23 cellular contexts compared by ENCODE assay signal in the genomic region with DNA sequence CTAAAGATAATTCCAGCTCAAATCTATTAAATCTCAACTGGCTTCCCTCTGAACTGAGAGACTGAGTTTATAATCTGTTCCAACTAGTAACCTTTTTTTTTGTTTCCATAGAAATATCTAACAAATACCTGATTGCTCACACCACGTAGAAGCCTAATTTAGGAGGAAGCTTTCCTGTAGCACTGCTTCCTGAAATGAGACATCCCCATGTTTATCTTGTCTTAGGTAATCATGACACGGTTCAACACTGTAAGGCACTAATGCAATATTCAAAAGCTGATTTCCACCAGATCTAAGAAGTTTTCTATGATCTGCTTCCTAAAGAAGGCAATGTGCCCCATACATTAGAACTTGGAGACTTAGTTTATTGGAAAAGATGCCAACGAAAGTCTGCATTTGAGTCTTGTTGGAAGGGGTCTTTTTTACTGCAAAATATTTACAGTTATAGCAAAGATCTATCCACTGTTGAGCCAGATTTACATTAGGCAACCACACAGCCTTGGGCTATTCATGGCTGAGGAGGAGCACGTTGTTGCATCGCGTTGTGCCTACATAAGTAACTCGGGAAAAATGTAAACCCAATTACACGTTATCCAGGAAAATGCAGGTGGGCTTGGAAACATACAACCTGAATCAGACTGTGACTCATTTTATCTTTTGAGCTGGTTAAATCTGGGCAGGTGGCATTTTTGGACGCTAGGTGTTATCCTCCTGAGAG.
DNase-seq lines count a peak whose midpoint lies in the region; ATAC-seq and TF ChIP-seq lines count a peak whose summit lies in the region.
"Had no signal": no experiment of that assay in that cellular context is flagged by ENCODE, and none has a peak within 500 bp of the region (broad histone marks: within the 10 kb centered on the region; RNA-seq: fewer than 3 reads in every experiment).

No MANE protein-coding gene starts in this region.

- H3K27me3 ChIP-seq in mammary epithelial cell (ENCODE audit: insufficient read depth, low read length) (no peaks in the 10 kb centered on the region), endodermal cell (ENCODE audit: control insufficient read depth, insufficient read depth, low read length, poor library complexity, severe bottlenecking) (no peaks in the 10 kb centered on the region)
- H3K27me3 ChIP-seq: BLaER1 treated with 17β-estradiol and CSF1 and Interleukin-3, amounts not matched to agents 10 nM and 100 nM had no signal

- H3K4me3 Mint-ChIP-seq in MCF 10A (ENCODE audit: unreplicated experiment) (no peak overlapping the region), endodermal cell (no peak overlapping the region)
- H3K4me3 Mint-ChIP-seq: CD4-positive, alpha-beta T cell; IgD-negative memory B cell had no signal

- H3K27ac Mint-ChIP-seq in MCF 10A (ENCODE audit: low read depth, unreplicated experiment), result no peak overlapping the region
- H3K27ac Mint-ChIP-seq in endodermal cell, result no peak overlapping the region
- H3K27ac Mint-ChIP-seq: CD4-positive, alpha-beta T cell; IgD-negative memory B cell had no signal

- CTCF ChIA-PET in MCF 10A (lab: Yijun Ruan, JAX), result interaction anchor here (0.5 kb wide), 2 partner anchors 102 to 609 kb away, joined by 3 to 4 read pairs; no protein-coding TSS in a partner anchor
- CTCF ChIA-PET in mammary epithelial cell (lab: Charles Lee; ENCODE audit: low non-redundant PET), result no interaction called here

- POLR2A ChIA-PET in MCF 10A (lab: Yijun Ruan, JAX), result no interaction called here

- no peak overlapping the region for H3K27ac ChIP-seq in mammary epithelial cell (ENCODE audit: insufficient read depth, low read depth, low read length)
- no peak overlapping the region for H3K27ac ChIP-seq in endodermal cell (ENCODE audit: low read depth, low read length)
- H3K27ac ChIP-seq: A549; BLaER1 treated with 17β-estradiol and CSF1 and Interleukin-3, amounts not matched to agents 10 nM and 100 nM; KMS-11 had no signal

- no peaks in the 10 kb centered on the region for H3K36me3 ChIP-seq in mammary epithelial cell (ENCODE audit: insufficient read depth, low read length)
- H3K36me3 ChIP-seq in endodermal cell (ENCODE audit: control insufficient read depth, insufficient read depth, low read length), result no peaks in the 10 kb centered on the region
- H3K36me3 ChIP-seq: BLaER1 treated with 17β-estradiol and CSF1 and Interleukin-3, amounts not matched to agents 10 nM and 100 nM had no signal

- H4K20me1 ChIP-seq in mammary epithelial cell (ENCODE audit: insufficient read depth, low read length), result no peaks in the 10 kb centered on the region
- H4K20me1 ChIP-seq: BLaER1 treated with 17β-estradiol and CSF1 and Interleukin-3, amounts not matched to agents 10 nM and 100 nM had no signal

- H3K9ac ChIP-seq in mammary epithelial cell (ENCODE audit: insufficient read depth, low read length) (no peak overlapping the region), endodermal cell (ENCODE audit: extremely low read depth, low read length, poor library complexity, severe bottlenecking) (no peak overlapping the region)
- H3K9ac ChIP-seq: BLaER1 treated with 17β-estradiol and CSF1 and Interleukin-3, amounts not matched to agents 10 nM and 100 nM; KMS-11; SK-N-SH had no signal

- H3K4me3 ChIP-seq in mammary epithelial cell (replicated peaks in 1 of 3; ENCODE audit: insufficient read depth in 1 of 3, low read depth in 2 of 3, low read length in 3 of 3), result no peak overlapping the region
- H3K4me3 ChIP-seq in epithelial cell of esophagus (ENCODE audit: low read length), result no peak overlapping the region
- no peak overlapping the region for H3K4me3 ChIP-seq in endodermal cell (ENCODE audit: low read length)
- H3K4me3 ChIP-seq: A549; BLaER1 treated with 17β-estradiol and CSF1 and Interleukin-3, amounts not matched to agents 10 nM and 100 nM had no signal

- H3K4me2 ChIP-seq in mammary epithelial cell (ENCODE audit: insufficient read depth, low read depth, low read length), result no peak overlapping the region
- H3K4me2 ChIP-seq: A549; BLaER1 treated with 17β-estradiol and CSF1 and Interleukin-3, amounts not matched to agents 10 nM and 100 nM; KMS-11; SK-N-SH had no signal

- H3K27me3 Mint-ChIP-seq in MCF 10A (ENCODE audit: insufficient read depth, unreplicated experiment), result peaks cover 15% of the 10 kb centered on the region
- H3K27me3 Mint-ChIP-seq in endodermal cell (ENCODE audit: insufficient read depth), result peaks cover 2% of the 10 kb centered on the region
- H3K27me3 Mint-ChIP-seq: CD4-positive, alpha-beta T cell had no signal

- 23% methylated on average over 9 of the region's 9 CpGs for WGBS in mammary epithelial cell (ENCODE audit: low coverage, missing lambda C conversion rate)
- 81 to 82% methylated on average over 8 to 9 of the region's 9 CpGs for WGBS in endodermal cell (ENCODE audit: insufficient coverage in 1 of 2, insufficient read length in 1 of 2), 2 experiments

- TF ChIP-seq CTCF in MCF 10A (IDR thresholded peaks at IDR 0.05; ENCODE audit: unreplicated experiment) (no peak), mammary epithelial cell (conservative IDR thresholded peaks at IDR 0.05 in 1 of 2, IDR thresholded peaks at IDR 0.05 in 1 of 2; ENCODE audit: extremely low read depth in 1 of 2, insufficient read depth in 1 of 2, low read depth in 1 of 2, low read length in 2 of 2) (no peak), epithelial cell of esophagus (IDR thresholded peaks at IDR 0.05; ENCODE audit: insufficient read depth, low read depth, low read length, missing control alignments) (no peak), endodermal cell (conservative IDR thresholded peaks at IDR 0.05) (no peak)

- no peaks in the 10 kb centered on the region for H3K4me1 ChIP-seq in mammary epithelial cell (ENCODE audit: insufficient read depth, low read length)
- no peaks in the 10 kb centered on the region for H3K4me1 ChIP-seq in endodermal cell (ENCODE audit: control insufficient read depth, insufficient read depth, low read length)
- H3K4me1 ChIP-seq: A549 had no signal

- ATAC-seq in GM21447 (IDR thresholded peaks at IDR 0.05; ENCODE audit: unreplicated experiment), result no peak
- ATAC-seq: A549, HCT116, PC-3 had no signal

- in situ Hi-C loops in mammary epithelial cell (cut with MboI; ENCODE audit: low sequenced_read_pairs in 2 of 2), result no loop called here

- H2AFZ ChIP-seq in mammary epithelial cell (ENCODE audit: low read depth, low read length), result no peak overlapping the region

- no peaks in the 10 kb centered on the region for H3K79me2 ChIP-seq in mammary epithelial cell (ENCODE audit: insufficient read depth, low read length)

- dilution Hi-C loops in mammary epithelial cell (cut with HindIII; ENCODE audit: low sequenced_read_pairs), result loop anchor here (10.0 kb wide), 1 partner anchor 46 kb away; no protein-coding TSS in a partner anchor

- H3K4me1 Mint-ChIP-seq in MCF 10A (ENCODE audit: insufficient read depth, unreplicated experiment) (no peaks in the 10 kb centered on the region), endodermal cell (no peaks in the 10 kb centered on the region)
- H3K4me1 Mint-ChIP-seq: IgD-negative memory B cell had no signal

- H3K9me3 ChIP-seq in mammary epithelial cell (replicated peaks; ENCODE audit: insufficient read depth, low read length), result peaks cover 7% of the 10 kb centered on the region
- peaks cover 9% of the 10 kb centered on the region for H3K9me3 ChIP-seq in endodermal cell (ENCODE audit: control insufficient read depth, low read length)
- H3K9me3 ChIP-seq: A549; BLaER1 treated with 17β-estradiol and CSF1 and Interleukin-3, amounts not matched to agents 10 nM and 100 nM; SK-N-SH had no signal

- H3K9me3 Mint-ChIP-seq in MCF 10A (ENCODE audit: unreplicated experiment), result no peaks in the 10 kb centered on the region
- H3K9me3 Mint-ChIP-seq in endodermal cell, result peaks cover 5% of the 10 kb centered on the region
- H3K9me3 Mint-ChIP-seq: CD4-positive, alpha-beta T cell had no signal

- intact Hi-C loops in MCF 10A (cut with micrococcal nuclease) (no loop called here), mammary epithelial cell (cut with micrococcal nuclease) (no loop called here), posterior vena cava (cut with DNase I) (no loop called here)

- no peaks in the 10 kb centered on the region for H3K36me3 Mint-ChIP-seq in MCF 10A (ENCODE audit: insufficient read depth, unreplicated experiment)
- H3K36me3 Mint-ChIP-seq in endodermal cell (ENCODE audit: low read depth), result no peaks in the 10 kb centered on the region
- H3K36me3 Mint-ChIP-seq: IgD-negative memory B cell had no signal

- BruUV-seq in MCF 10A (replicated peaks; lab: Mats Ljungman, UMichigan), result no TSS peak
- BruUV-seq in mammary epithelial cell (replicated peaks; lab: Mats Ljungman, UMichigan), result no TSS peak

- peak; percentile 22 for DNase-seq in MCF 10A (ENCODE audit: unreplicated experiment)
- no peak for DNase-seq in mammary epithelial cell
- peak; percentile 1 for DNase-seq in epithelial cell of esophagus (ENCODE audit: low read depth)
- peak; percentile 7 for DNase-seq in posterior vena cava (ENCODE audit: low spot score)
- DNase-seq in endodermal cell, result no peak
- no peak for DNase-seq in DMS153 (lab: John Stamatoyannopoulos, UW)
- DNase-seq: AML-193; CD4-positive, alpha-beta T cell; EL; GDM1; NCI-H2029; NCI-H226; NCI-H510A; NCI-H69; PC-3; SK-N-SH; SW 1271 had no signal

Comparison
In these comparisons a context has a peak if more than half of its experiments do, and no peak if none do; other contexts are left out.
1. DNase-seq: peak in MCF 10A (single experiment), epithelial cell of esophagus (single experiment) and posterior vena cava (single experiment); none in mammary epithelial cell (single experiment), endodermal cell (single experiment) and DMS153 (single experiment).